Comparison of ENCODE assay signal across 10 cellular contexts in the genomic region with DNA sequence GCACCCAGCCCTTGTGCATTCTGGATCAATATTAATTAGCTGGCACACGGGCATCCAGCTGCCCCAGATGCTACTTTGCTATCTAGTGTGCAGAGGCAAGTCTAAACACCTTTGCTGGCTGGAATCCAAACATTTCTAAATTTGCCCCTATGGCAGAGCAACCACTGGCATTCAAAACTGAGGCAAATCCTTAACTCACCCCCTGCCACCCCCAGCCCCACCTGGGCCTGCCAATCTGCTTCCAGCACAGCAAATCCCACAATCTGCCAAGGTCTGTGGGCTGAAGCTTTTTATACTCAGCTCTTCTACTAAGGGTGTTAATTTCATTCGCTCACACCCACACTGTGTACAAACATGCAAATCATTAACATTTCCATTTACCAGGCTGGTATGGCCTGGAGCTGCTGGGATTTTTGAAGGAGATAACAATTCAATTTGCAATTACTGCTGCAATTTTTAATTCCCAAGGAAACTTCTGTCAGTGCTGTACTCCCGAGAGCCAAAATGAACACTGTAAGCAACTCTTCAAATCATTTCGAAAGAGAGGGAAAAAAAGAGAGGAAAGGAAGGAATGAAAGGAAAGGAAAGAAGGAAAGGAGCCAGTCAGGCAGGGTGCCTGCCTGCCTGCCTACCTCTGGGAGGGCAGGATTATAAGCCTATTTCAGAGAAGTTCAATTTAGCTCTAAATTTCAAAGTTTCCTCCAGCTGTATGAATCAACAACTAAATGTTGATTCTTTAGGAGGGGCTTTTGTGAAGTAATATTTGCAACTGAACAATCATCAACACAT. TPM values are rescaled to one million over a fixed set of nuclear protein-coding genes. Genes with fewer than 3 reads are reported as not detected.
DNase-seq lines count a peak whose midpoint lies in the region; ATAC-seq, FAIRE-seq and TF ChIP-seq lines count a peak whose summit lies in the region.
"Had no signal": no experiment of that assay in that cellular context is flagged by ENCODE, and none has a peak within 500 bp of the region (broad histone marks: within the 10 kb centered on the region; RNA-seq: fewer than 3 reads in every experiment).

No MANE protein-coding gene starts in this region.

- ATAC-seq in GM12878 = peak; percentile 12; the same call in 1 of the 3 replicates
- ATAC-seq in naive B cell (ENCODE audit: low read depth in 2 of 2) = no peak
- no peak for ATAC-seq in GM18502 (IDR thresholded peaks at IDR 0.05; ENCODE audit: poor library complexity, unreplicated experiment)
- ATAC-seq: activated CD4-positive, CD25-positive, alpha-beta regulatory T cell treated with anti-CD3 and anti-CD28 coated beads, Interleukin-2, amount 50 U/mL, for 24 hours had no signal

- in situ Hi-C loops in GM12878 (cut with MboI) = loop anchor here (25.0 kb wide), 1 partner anchor 1667 kb away; the partner anchor contains the start of gene FNBP1

- H3K36me3 Mint-ChIP-seq in naive B cell = peaks cover 0 to 12% of the 10 kb centered on the region in 2 donors

- H3K27ac ChIP-seq in GM12878 (ENCODE audit: control insufficient read depth, insufficient read depth) = peak overlapping the region; percentile 83
- H3K27ac ChIP-seq: parathyroid adenoma had no signal

- TF ChIP-seq RAD21 in GM12878 (IDR thresholded peaks at IDR 0.05; ENCODE audit: insufficient read depth, low read depth, low read length) = no peak

- H3K27ac Mint-ChIP-seq in naive B cell = peak overlapping the region in 4 of 6 donors; percentile 42 to 79 (median 63)

- FAIRE-seq in GM12878 (lab: Jason Lieb, UNC) = no peak

- H3K9me3 ChIP-seq in GM12878 (replicated peaks; ENCODE audit: control insufficient read depth, insufficient read depth, low read length) = no peaks in the 10 kb centered on the region

- H3K4me1 ChIP-seq in GM12878 (ENCODE audit: control insufficient read depth, insufficient read depth, low read length) = peaks cover 64% of the 10 kb centered on the region

- H3K9me3 Mint-ChIP-seq in naive B cell = no peaks in the 10 kb centered on the region

- peak; percentile 78 for DNase-seq in COR-L47 (lab: John Stamatoyannopoulos, UW)
- peak; percentile 33 for DNase-seq in LHCN-M2 (ENCODE audit: low read depth)
- DNase-seq in GM12878 (ENCODE audit: low read depth, low spot score) = no peak
- DNase-seq in naive B cell = no peak
- no peak for DNase-seq in OCI-M2 (lab: John Stamatoyannopoulos, UW; ENCODE audit: unreplicated experiment)
- no peak for DNase-seq in activated T-cell treated with anti-CD3 and anti-CD28 coated beads, Interleukin-2, amount 50 U/mL, for 1 hour
- DNase-seq: NK-92 treated with Interleukin-12 subunit alpha and Interleukin-12 subunit beta, amount 100 ng/mL, for 24 hours had no signal

- no peak overlapping the region for H2AFZ ChIP-seq in GM12878 (ENCODE audit: control insufficient read depth, low read depth, low read length)
- H2AFZ ChIP-seq: parathyroid adenoma had no signal

- RAD21 ChIA-PET in GM12878 (lab: Charles Lee; ENCODE audit: unreplicated experiment) = interaction anchor here (0.9 to 13.0 kb wide), 11 partner anchors 8 to 83 kb away, joined by 3 to 362 read pairs (median 9); partner anchors contain the start of gene RAPGEF1

- no peak for TF ChIP-seq POLR2A in GM12878 (IDR thresholded peaks at IDR 0.05; ENCODE audit: low read depth, low read length)

- H3K9ac ChIP-seq in GM12878 (ENCODE audit: control insufficient read depth, insufficient read depth, low read length) = no peak overlapping the region
- H3K9ac ChIP-seq: parathyroid adenoma had no signal

- CTCF ChIA-PET in GM12878 (lab: Yijun Ruan, JAX) = interaction anchor here (0.7 to 8.3 kb wide), 16 partner anchors 11 to 353 kb away, joined by 3 to 73 read pairs (median 3); no protein-coding TSS in a partner anchor

- no peaks in the 10 kb centered on the region for H3K27me3 ChIP-seq in GM12878 (replicated peaks in 1 of 2; ENCODE audit: control insufficient read depth in 2 of 2, insufficient read depth in 2 of 2, low read length in 1 of 2)

- BruUV-seq in GM12878 (replicated peaks; lab: Mats Ljungman, UMichigan) = no TSS peak

- WGBS in GM12878 (ENCODE audit: insufficient coverage, insufficient replicate concordance, low lambda C conversion rate, missing lambda C conversion rate) = 32% methylated on average over 4 of the region's 4 CpGs

- intact Hi-C loops in GM12878 (cut with micrococcal nuclease; ENCODE audit: unreplicated experiment) = loop anchor here (5.0 kb wide), 1 partner anchor 33 kb away; no protein-coding TSS in a partner anchor

- POLR2A ChIA-PET in GM12878 (lab: Charles Lee) = interaction anchor here (0.7 to 17.2 kb wide), 9 partner anchors 9 to 82 kb away, joined by 3 to 291 read pairs (median 4); partner anchors contain the start of gene RAPGEF1

- H3K79me2 ChIP-seq in GM12878 (ENCODE audit: control insufficient read depth, insufficient read depth, low read length) = peaks cover 100% of the 10 kb centered on the region

- H3K4me3 Mint-ChIP-seq in naive B cell = peak overlapping the region in 2 of 8 donors; percentile 31 to 35

- peak overlapping the region; percentile 15 for H3K4me2 ChIP-seq in GM12878 (ENCODE audit: control insufficient read depth, insufficient read depth)

- H4K20me1 ChIP-seq in GM12878 (ENCODE audit: control insufficient read depth, insufficient read depth) = no peaks in the 10 kb centered on the region

- no peak overlapping the region for H3K4me3 ChIP-seq in GM12878

- H3K27me3 Mint-ChIP-seq in naive B cell = no peaks in the 10 kb centered on the region

- SMC1A ChIA-PET in GM12878 (lab: Charles Lee; ENCODE audit: uncharacterized antibody, unreplicated experiment) = interaction anchor here (0.6 to 11.5 kb wide), 15 partner anchors 11 to 82 kb away, joined by 3 to 416 read pairs (median 5); no protein-coding TSS in a partner anchor

- TF ChIP-seq CTCF in GM12878 (IDR thresholded peaks at IDR 0.05 in 2 of 3, conservative IDR thresholded peaks at IDR 0.05 in 1 of 3; ENCODE audit: control insufficient read depth in 2 of 3, extremely low read depth in 1 of 3, insufficient read depth in 1 of 3, low read depth in 3 of 3, low read length in 3 of 3) = no peak

- peaks cover 68 to 97% (median 82%) of the 10 kb centered on the region in 3 donors for H3K4me1 Mint-ChIP-seq in naive B cell

- peaks cover 3 to 5% of the 10 kb centered on the region in 2 experiments; a peak in 1 of 4 replicates for H3K36me3 ChIP-seq in GM12878 (ENCODE audit: control insufficient read depth in 2 of 2, insufficient read depth in 2 of 2, low read length in 1 of 2)

- TF ChIP-seq EP300 in GM12878 (IDR thresholded peaks at IDR 0.05; ENCODE audit: borderline replicate concordance in 1 of 2, control insufficient read depth in 1 of 2, low read depth in 2 of 2, low read length in 2 of 2) = no peak

TF ChIP-seq in GM12878, 131 proteins besides CTCF, POLR2A, EP300 and RAD21 (continues in another document):
- TF ChIP-seq POU2F2 (IDR thresholded peaks at IDR 0.05; ENCODE audit: borderline replicate concordance, low read depth, low read length) (peak; percentile 13; the same call in 1 of the 3 replicates), YY1 (IDR thresholded peaks at IDR 0.05; ENCODE audit: low read depth, low read length) (no peak)
- TF ChIP-seq, protein P1, sequence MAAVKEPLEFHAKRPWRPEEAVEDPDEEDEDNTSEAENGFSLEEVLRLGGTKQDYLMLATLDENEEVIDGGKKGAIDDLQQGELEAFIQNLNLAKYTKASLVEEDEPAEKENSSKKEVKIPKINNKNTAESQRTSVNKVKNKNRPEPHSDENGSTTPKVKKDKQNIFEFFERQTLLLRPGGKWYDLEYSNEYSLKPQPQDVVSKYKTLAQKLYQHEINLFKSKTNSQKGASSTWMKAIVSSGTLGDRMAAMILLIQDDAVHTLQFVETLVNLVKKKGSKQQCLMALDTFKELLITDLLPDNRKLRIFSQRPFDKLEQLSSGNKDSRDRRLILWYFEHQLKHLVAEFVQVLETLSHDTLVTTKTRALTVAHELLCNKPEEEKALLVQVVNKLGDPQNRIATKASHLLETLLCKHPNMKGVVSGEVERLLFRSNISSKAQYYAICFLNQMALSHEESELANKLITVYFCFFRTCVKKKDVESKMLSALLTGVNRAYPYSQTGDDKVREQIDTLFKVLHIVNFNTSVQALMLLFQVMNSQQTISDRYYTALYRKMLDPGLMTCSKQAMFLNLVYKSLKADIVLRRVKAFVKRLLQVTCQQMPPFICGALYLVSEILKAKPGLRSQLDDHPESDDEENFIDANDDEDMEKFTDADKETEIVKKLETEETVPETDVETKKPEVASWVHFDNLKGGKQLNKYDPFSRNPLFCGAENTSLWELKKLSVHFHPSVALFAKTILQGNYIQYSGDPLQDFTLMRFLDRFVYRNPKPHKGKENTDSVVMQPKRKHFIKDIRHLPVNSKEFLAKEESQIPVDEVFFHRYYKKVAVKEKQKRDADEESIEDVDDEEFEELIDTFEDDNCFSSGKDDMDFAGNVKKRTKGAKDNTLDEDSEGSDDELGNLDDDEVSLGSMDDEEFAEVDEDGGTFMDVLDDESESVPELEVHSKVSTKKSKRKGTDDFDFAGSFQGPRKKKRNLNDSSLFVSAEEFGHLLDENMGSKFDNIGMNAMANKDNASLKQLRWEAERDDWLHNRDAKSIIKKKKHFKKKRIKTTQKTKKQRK (IDR thresholded peaks at IDR 0.05; ENCODE audit: low read depth, low read length) = no peak

RNA-seq across cellular contexts. Expression of gene RAPGEF1, which starts 35.5 kb away (rescaled TPM):
- 32.1 and 44.9 TPM in 2 replicates for total RNA-seq in LHCN-M2 (2014; rRNA removed)
- polyA plus RNA-seq in LHCN-M2 (2012) = 57.0 TPM
- 149 and 166 TPM in 2 replicates for total RNA-seq in GM12878 (2013; cell fraction: nucleolus; rRNA removed)
- 45.8 and 52.2 TPM in 2 replicates for total RNA-seq in GM12878 (2014; rRNA removed)
- 34.8 and 39.6 TPM in 2 replicates for total RNA-seq in GM12878 (2014; rRNA removed; fragmentation: Illumina TruSeq; extraction: Trizol)
- total RNA-seq in GM12878 (2021) = 113 and 115 TPM in 2 replicates
- polyA plus RNA-seq in GM12878 (2011; ENCODE audit: low read depth) = 25.7 TPM
- 42.9 and 63.9 TPM in 2 replicates for polyA plus RNA-seq in GM12878 (2011; rRNA removed)
- polyA plus RNA-seq in GM12878 (2011; cell fraction: cytosol; rRNA removed) = 54.2 and 61.6 TPM in 2 replicates
- 95.7 and 113 TPM in 2 replicates for polyA plus RNA-seq in GM12878 (2011; cell fraction: nucleus; rRNA removed)
- 56.2 and 57.9 TPM in 2 replicates for polyA plus RNA-seq in GM12878 (2012)
- polyA plus RNA-seq in GM12878 (2014; fragmentation: Illumina TruSeq; extraction: Trizol) = 35.7 and 53.4 TPM in 2 replicates
- polyA plus RNA-seq in GM12878 (2014; fragmentation: Nextera tagmentation; extraction: Ambion mirVana) = under 1 TPM; 0.42 to 0.60 TPM
- polyA plus RNA-seq in GM12878 (2014; rRNA removed) = 73.7 and 83.1 TPM in 2 replicates
- 10 to 100 TPM; 10.7 to 12.2 TPM for polyA plus RNA-seq in GM12878 (2016; fragmentation: Nextera tagmentation; extraction: Ambion mirVana)
- polyA minus RNA-seq in GM12878 (2011; rRNA and poly(A)+ RNA removed) = 44.3 and 62.2 TPM in 2 replicates
- polyA minus RNA-seq in GM12878 (2011; cell fraction: cytosol; rRNA and poly(A)+ RNA removed) = 22.3 and 26.7 TPM in 2 replicates
- polyA minus RNA-seq in GM12878 (2011; cell fraction: nucleus; rRNA and poly(A)+ RNA removed) = 23.0 and 40.7 TPM in 2 replicates
- 10 to 100 TPM in 2 of 6 donors, 1 to 10 TPM in 4; 3.4 to 21.1 (median 7.9) TPM for polyA plus RNA-seq in naive B cell (ENCODE audit: low read depth in 6 of 6)

Comparison
In these comparisons a context has a peak if more than half of its experiments do, and no peak if none do; other contexts are left out.
1. DNase-seq: peak in COR-L47 (single experiment) and LHCN-M2 (single experiment); none in GM12878 (single experiment), naive B cell (single experiment), OCI-M2 (single experiment) and activated T-cell treated with anti-CD3 and anti-CD28 coated beads, Interleukin-2, amount 50 U/mL, for 1 hour (single experiment).